1 cellular context compared by ENCODE assay signal in the genomic region with DNA sequence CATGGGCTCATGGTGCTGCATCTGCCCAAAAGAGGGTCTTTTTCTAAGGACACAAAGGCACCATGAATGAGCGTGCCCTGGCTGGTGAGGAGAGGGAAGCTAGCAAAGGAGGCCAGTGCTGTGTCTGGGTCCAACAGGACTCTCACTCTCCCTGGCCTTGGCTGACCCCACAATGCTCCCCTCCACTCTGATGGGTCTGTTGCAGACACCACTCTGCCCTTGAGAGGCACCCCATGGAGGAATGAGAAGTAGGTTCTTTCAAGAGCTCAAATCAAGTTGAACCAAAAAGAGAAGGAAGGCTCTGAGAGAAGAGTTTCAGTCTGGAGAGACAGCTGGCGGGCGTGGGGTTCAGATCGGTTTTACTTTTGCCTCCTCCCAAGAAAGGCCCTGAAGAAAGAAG.
TF ChIP-seq lines count a peak whose summit lies in the region.

No MANE protein-coding gene starts in this region.

TF ChIP-seq in IMR-90, 13 proteins besides CTCF, POLR2A, EP300 and RAD21:
- no peak for TF ChIP-seq MXI1 (IDR thresholded peaks at IDR 0.05; ENCODE audit: borderline replicate concordance, low read depth, low read length)
- TF ChIP-seq FOS (IDR thresholded peaks at IDR 0.05; ENCODE audit: low read depth, low read length) = no peak
- no peak for TF ChIP-seq BHLHE40 (IDR thresholded peaks at IDR 0.05; ENCODE audit: low read depth, low read length)
- no peak for TF ChIP-seq RFX5 (IDR thresholded peaks at IDR 0.05; ENCODE audit: low read depth, low read length)
- TF ChIP-seq, protein P1, sequence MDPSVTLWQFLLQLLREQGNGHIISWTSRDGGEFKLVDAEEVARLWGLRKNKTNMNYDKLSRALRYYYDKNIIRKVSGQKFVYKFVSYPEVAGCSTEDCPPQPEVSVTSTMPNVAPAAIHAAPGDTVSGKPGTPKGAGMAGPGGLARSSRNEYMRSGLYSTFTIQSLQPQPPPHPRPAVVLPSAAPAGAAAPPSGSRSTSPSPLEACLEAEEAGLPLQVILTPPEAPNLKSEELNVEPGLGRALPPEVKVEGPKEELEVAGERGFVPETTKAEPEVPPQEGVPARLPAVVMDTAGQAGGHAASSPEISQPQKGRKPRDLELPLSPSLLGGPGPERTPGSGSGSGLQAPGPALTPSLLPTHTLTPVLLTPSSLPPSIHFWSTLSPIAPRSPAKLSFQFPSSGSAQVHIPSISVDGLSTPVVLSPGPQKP (IDR thresholded peaks at IDR 0.05; ENCODE audit: borderline replicate concordance, low read depth, low read length) = no peak
- TF ChIP-seq CEBPB (IDR thresholded peaks at IDR 0.05; ENCODE audit: low read depth, low read length) = no peak
- TF ChIP-seq MAZ (IDR thresholded peaks at IDR 0.05; ENCODE audit: borderline replicate concordance, low read depth, low read length) = no peak
- no peak for TF ChIP-seq CHD1 (IDR thresholded peaks at IDR 0.05; ENCODE audit: low read depth, low read length)
